Comparison of ENCODE assay signal across 8 cellular contexts in the genomic region with DNA sequence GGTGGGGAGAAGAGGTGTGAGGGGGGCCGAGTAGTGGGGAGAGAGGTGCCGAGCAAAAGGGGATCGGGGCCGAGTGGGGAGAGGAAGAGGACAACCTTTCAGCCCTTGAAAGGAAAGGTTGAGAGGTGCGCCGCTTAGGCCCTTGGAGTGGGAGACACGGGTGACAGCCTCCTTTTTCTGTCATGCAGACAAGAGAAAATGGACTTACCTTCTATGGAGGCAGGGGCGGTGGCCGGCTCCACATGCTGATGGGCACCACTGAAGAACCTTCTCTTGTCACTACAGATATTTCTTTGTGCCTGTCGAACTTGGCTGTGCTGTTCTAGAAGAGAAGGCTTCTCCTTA. TPM values are rescaled to one million over a fixed set of nuclear protein-coding genes. Genes with fewer than 3 reads are reported as not detected.
A peak's percentile ranks its signal among the peaks of the same experiment; 100 is the strongest.
DNase-seq lines count a peak whose midpoint lies in the region; ATAC-seq and TF ChIP-seq lines count a peak whose summit lies in the region.

No MANE protein-coding gene starts in this region.

- peak; percentile 0 for ATAC-seq in HG02798 (IDR thresholded peaks at IDR 0.05; ENCODE audit: poor library complexity, unreplicated experiment)

- DNase-seq in CD4-positive, alpha-beta memory T cell: no peak
- peak; percentile 20 for DNase-seq in activated CD4-positive, alpha-beta T cell treated with anti-CD3 and anti-CD28 coated beads, Interleukin-2, amount 50 U/mL, for 1 hour
- DNase-seq in fibroblast of pulmonary artery (ENCODE audit: low read depth): no peak
- DNase-seq in osteocyte (ENCODE audit: extremely low spot score, unreplicated experiment): no peak
- no peak for DNase-seq in foreskin melanocyte
- no peak for DNase-seq in NCI-H2196 treated with DMSO at 0.1 percent for 48 hours (lab: John Stamatoyannopoulos, UW; ENCODE audit: unreplicated experiment)
- DNase-seq in hepatic stellate cell (ENCODE audit: low spot score): no peak

- H3K4me3 Mint-ChIP-seq in CD4-positive, alpha-beta memory T cell: peak overlapping the region; percentile 95 to 100 (median 98)
- peak overlapping the region; percentile 98 for H3K4me3 Mint-ChIP-seq in osteocyte (ENCODE audit: unreplicated experiment)

- H3K27me3 ChIP-seq in CD4-positive, alpha-beta memory T cell (ENCODE audit: insufficient read depth, low read length): no peaks in the 10 kb centered on the region

- intact Hi-C loops in CD4-positive, alpha-beta memory T cell (cut with micrococcal nuclease): loop anchor here (5.0 kb wide), 2 partner anchors 229 to 246 kb away; partner anchors contain the start of gene ELP6

- peaks cover under 1 to 29% of the 10 kb centered on the region in 2 donors for H3K36me3 Mint-ChIP-seq in CD4-positive, alpha-beta memory T cell
- H3K36me3 Mint-ChIP-seq in osteocyte (ENCODE audit: unreplicated experiment): peaks cover 2% of the 10 kb centered on the region

- TF ChIP-seq CTCF in fibroblast of pulmonary artery (IDR thresholded peaks at IDR 0.05; ENCODE audit: low read length, missing control alignments) (no peak), osteocyte (IDR thresholded peaks at IDR 0.05) (no peak)

- peaks cover 19 to 54% (median 39%) of the 10 kb centered on the region in 4 donors for H3K4me1 Mint-ChIP-seq in CD4-positive, alpha-beta memory T cell
- peaks cover 29% of the 10 kb centered on the region for H3K4me1 Mint-ChIP-seq in osteocyte (ENCODE audit: unreplicated experiment)

- H3K4me3 ChIP-seq in CD4-positive, alpha-beta memory T cell (ENCODE audit: low read length in 2 of 2): peak overlapping the region; percentile 94 to 99
- peak overlapping the region; percentile 92 for H3K4me3 ChIP-seq in fibroblast of pulmonary artery (replicated peaks; ENCODE audit: low read depth, low read length)

- CTCF ChIA-PET in CD4-positive, alpha-beta memory T cell (lab: Charles Lee; ENCODE audit: partially characterized antibody): interaction anchor here (0.6 to 2.7 kb wide), 4 partner anchors 8 to 365 kb away, joined by 3 to 7 read pairs (median 5); partner anchors contain the start of gene SETD2

- peak overlapping the region; percentile 95 for H3K27ac ChIP-seq in CD4-positive, alpha-beta memory T cell (ENCODE audit: low read depth, low read length)

- peaks cover 0 to 4% (median 0%) of the 10 kb centered on the region in 8 donors for H3K9me3 Mint-ChIP-seq in CD4-positive, alpha-beta memory T cell
- no peaks in the 10 kb centered on the region for H3K9me3 Mint-ChIP-seq in osteocyte (ENCODE audit: unreplicated experiment)

- H3K36me3 ChIP-seq in CD4-positive, alpha-beta memory T cell (ENCODE audit: insufficient read depth, low read length): peaks cover 1% of the 10 kb centered on the region

- peak overlapping the region; percentile 98 to 100 (median 100) for H3K27ac Mint-ChIP-seq in CD4-positive, alpha-beta memory T cell
- peak overlapping the region; percentile 100 for H3K27ac Mint-ChIP-seq in osteocyte (ENCODE audit: unreplicated experiment)

- POLR2A ChIA-PET in CD4-positive, alpha-beta memory T cell (lab: Charles Lee; ENCODE audit: partially characterized antibody): interaction anchor here (0.6 to 3.2 kb wide), 8 partner anchors 8 to 296 kb away, joined by 3 to 27 read pairs (median 6); partner anchors contain the start of genes PTPN23 and SETD2

- H3K4me1 ChIP-seq in CD4-positive, alpha-beta memory T cell (ENCODE audit: insufficient read depth, low read length): peaks cover 40% of the 10 kb centered on the region

- H3K27me3 Mint-ChIP-seq in CD4-positive, alpha-beta memory T cell: no peaks in the 10 kb centered on the region
- H3K27me3 Mint-ChIP-seq in osteocyte (ENCODE audit: unreplicated experiment): no peaks in the 10 kb centered on the region

- no peaks in the 10 kb centered on the region for H3K9me3 ChIP-seq in CD4-positive, alpha-beta memory T cell (ENCODE audit: control insufficient read depth in 1 of 2, low read length in 2 of 2)

RNA-seq across cellular contexts. Expression of gene KLHL18, which starts 0.4 kb away (rescaled TPM):
- total RNA-seq in CD4-positive, alpha-beta memory T cell: 10 to 100 TPM; 21.8 to 26.7 TPM
- 10 to 100 TPM; 17.0 to 19.8 TPM for polyA plus RNA-seq in CD4-positive, alpha-beta memory T cell
- 29.1 and 32.3 TPM in 2 replicates for total RNA-seq in osteocyte

RNA-seq across cellular contexts. Expression of gene KIF9, which starts 0.6 kb away (rescaled TPM):
- 1 to 10 TPM; 2.3 to 3.2 TPM for total RNA-seq in CD4-positive, alpha-beta memory T cell
- polyA plus RNA-seq in CD4-positive, alpha-beta memory T cell: 1 to 10 TPM; 3.8 to 4.4 TPM
- 5.4 and 6.2 TPM in 2 replicates for total RNA-seq in osteocyte
